In genomic region chr1:205375816-205376545, GRCh38 we compare ENCODE assay signal across 8 cellular contexts. TPM values are rescaled to one million over a fixed set of nuclear protein-coding genes. Genes with fewer than 3 reads are reported as not detected.
DNase-seq lines count a peak whose midpoint lies in the region; ATAC-seq, FAIRE-seq and TF ChIP-seq lines count a peak whose summit lies in the region.

No MANE protein-coding gene starts in this region.

- H3K27ac Mint-ChIP-seq in activated CD4-positive, alpha-beta T cell treated with anti-CD3 and anti-CD28 coated beads for 36 hours: no peak overlapping the region

- H3K9me3 Mint-ChIP-seq in activated CD4-positive, alpha-beta T cell treated with anti-CD3 and anti-CD28 coated beads for 36 hours (ENCODE audit: low read depth): no peaks in the 10 kb centered on the region

- no peak for FAIRE-seq in kidney (lab: Jason Lieb, UNC)

- no peaks in the 10 kb centered on the region for H3K79me1 ChIP-seq in trophoblast cell (ENCODE audit: low read length)

- H3K23ac ChIP-seq in trophoblast cell (ENCODE audit: low read length): no peak overlapping the region

- WGBS in esophagus, 2 donors: 30 to 34% methylated on average over 6 of the region's 6 CpGs
- WGBS in trophoblast cell (ENCODE audit: extremely low coverage, insufficient coverage, insufficient read length): no CpG with 5 or more reads among the region's 6 CpGs

- H2AK5ac ChIP-seq in trophoblast cell (ENCODE audit: low read length): no peak overlapping the region

- no peak overlapping the region for H4K8ac ChIP-seq in trophoblast cell (ENCODE audit: low read depth, low read length)

- no peak overlapping the region for H3K9ac ChIP-seq in HCT116 (ENCODE audit: low read length)
- no peak overlapping the region for H3K9ac ChIP-seq in trophoblast cell (ENCODE audit: low read length)
- no peak overlapping the region for H3K9ac ChIP-seq in kidney (ENCODE audit: low read length in 2 of 2)

- no peaks in the 10 kb centered on the region for H3K9me3 ChIP-seq in HCT116 (ENCODE audit: control insufficient read depth in 1 of 2, insufficient read depth in 1 of 2, low read depth in 1 of 2, low read length in 2 of 2)
- H3K9me3 ChIP-seq in esophagus (ENCODE audit: control insufficient read depth in 2 of 2, insufficient read depth in 1 of 2, low read depth in 1 of 2, low read length in 1 of 2): no peaks in the 10 kb centered on the region
- H3K9me3 ChIP-seq in trophoblast cell (ENCODE audit: insufficient read depth, low read depth, low read length): no peaks in the 10 kb centered on the region
- H3K9me3 ChIP-seq in kidney (ENCODE audit: control insufficient read depth in 1 of 2, low read length in 2 of 2): no peaks in the 10 kb centered on the region

- H3K79me2 ChIP-seq in HCT116 (ENCODE audit: insufficient read depth, low read length) (no peaks in the 10 kb centered on the region), trophoblast cell (ENCODE audit: control insufficient read depth, insufficient read depth, low read length, poor library complexity) (no peaks in the 10 kb centered on the region)

- peaks cover 7% of the 10 kb centered on the region for H3K27me3 Mint-ChIP-seq in activated CD4-positive, alpha-beta T cell treated with anti-CD3 and anti-CD28 coated beads for 36 hours

- no peak overlapping the region for H3K4ac ChIP-seq in trophoblast cell (ENCODE audit: low read depth, low read length)

- POLR2A ChIA-PET in HCT116 (lab: Charles Lee): no interaction called here
- POLR2A ChIA-PET in activated CD4-positive, alpha-beta T cell treated with anti-CD3 and anti-CD28 coated beads for 36 hours (lab: Charles Lee): no interaction called here

- no TSS peak for BruUV-seq in HCT116 (replicated peaks; lab: Mats Ljungman, UMichigan)

- no peak overlapping the region for H4K12ac ChIP-seq in trophoblast cell (ENCODE audit: low read depth, low read length)

- intact Hi-C loops in HCT116 (cut with micrococcal nuclease): no loop called here
- intact Hi-C loops in kidney (cut with DNase I): no loop called here
- intact Hi-C loops in activated CD4-positive, alpha-beta T cell treated with anti-CD3 and anti-CD28 coated beads for 36 hours (cut with DNase I, micrococcal nuclease): no loop called here

- no peak overlapping the region for H2BK120ac ChIP-seq in trophoblast cell (ENCODE audit: insufficient read depth, low read length, poor library complexity)

- no peak overlapping the region for H3K14ac ChIP-seq in trophoblast cell (ENCODE audit: low read length)

- no peak overlapping the region for H2BK12ac ChIP-seq in trophoblast cell (ENCODE audit: low read length)

- H3K4me2 ChIP-seq in HCT116 (ENCODE audit: low read length): peak overlapping the region; percentile 57
- peak overlapping the region; percentile 48 for H3K4me2 ChIP-seq in trophoblast cell (ENCODE audit: low read length)

- H3K27ac ChIP-seq in HCT116 (ENCODE audit: low read depth, low read length) (no peak overlapping the region), esophagus (ENCODE audit: low read depth in 2 of 2, low read length in 1 of 2) (peak overlapping the region; percentile 57 to 78), trophoblast cell (ENCODE audit: low read depth, low read length) (no peak overlapping the region), kidney (ENCODE audit: low read depth in 2 of 2, low read length in 2 of 2) (no peak overlapping the region)

- H3K4me3 ChIP-seq in HCT116 (replicated peaks in 1 of 2; ENCODE audit: low read depth in 1 of 2, low read length in 2 of 2) (no peak overlapping the region), esophagus (ENCODE audit: low read depth in 1 of 2, low read length in 2 of 2) (no peak overlapping the region), trophoblast cell (ENCODE audit: low read depth, low read length) (no peak overlapping the region), kidney (ENCODE audit: low read length in 2 of 2) (no peak overlapping the region)

- no peaks in the 10 kb centered on the region for H3K36me3 Mint-ChIP-seq in activated CD4-positive, alpha-beta T cell treated with anti-CD3 and anti-CD28 coated beads for 36 hours (ENCODE audit: low read depth)

- no peaks in the 10 kb centered on the region for H3K9me2 ChIP-seq in HCT116 (ENCODE audit: insufficient read depth)

- ATAC-seq in HCT116 (peak; percentile 80), HG02870 (IDR thresholded peaks at IDR 0.05; ENCODE audit: unreplicated experiment) (no peak), HG02798 (IDR thresholded peaks at IDR 0.05; ENCODE audit: poor library complexity, unreplicated experiment) (no peak)
- no peak for ATAC-seq in activated CD4-positive, alpha-beta T cell treated with anti-CD3 and anti-CD28 coated beads for 36 hours

- no peak overlapping the region for H3K18ac ChIP-seq in trophoblast cell (ENCODE audit: low read length)

- TF ChIP-seq CTCF in HCT116 (IDR thresholded peaks at IDR 0.05 in 2 of 3, conservative IDR thresholded peaks at IDR 0.05 in 1 of 3; ENCODE audit: borderline replicate concordance in 1 of 3, insufficient read depth in 1 of 3, low read depth in 2 of 3, low read length in 2 of 3): no peak
- no peak for TF ChIP-seq CTCF in kidney (IDR thresholded peaks at IDR 0.05; ENCODE audit: borderline replicate concordance, extremely low read depth, insufficient read depth)

- CTCF ChIA-PET in HCT116 (lab: Charles Lee): interaction anchor here (0.6 to 1.8 kb wide), 5 partner anchors 22 to 282 kb away, joined by 3 to 6 read pairs (median 3); no protein-coding TSS in a partner anchor
- CTCF ChIA-PET in activated CD4-positive, alpha-beta T cell treated with anti-CD3 and anti-CD28 coated beads for 36 hours (lab: Charles Lee): interaction anchor here (0.6 to 1.9 kb wide), 5 partner anchors 22 to 132 kb away, joined by 3 to 7 read pairs (median 3); no protein-coding TSS in a partner anchor

- no peak overlapping the region for H4K91ac ChIP-seq in trophoblast cell (ENCODE audit: low read depth, low read length)

- peak overlapping the region; percentile 66 for H2AFZ ChIP-seq in HCT116 (ENCODE audit: low read depth, low read length, poor library complexity, severe bottlenecking)
- H2AFZ ChIP-seq in trophoblast cell (ENCODE audit: insufficient read depth, low read length, poor library complexity): no peak overlapping the region

- H4K20me1 ChIP-seq in HCT116 (ENCODE audit: insufficient read depth): no peaks in the 10 kb centered on the region

- no peaks in the 10 kb centered on the region for H3K27me3 ChIP-seq in HCT116 (ENCODE audit: insufficient read depth, low read length)
- no peaks in the 10 kb centered on the region for H3K27me3 ChIP-seq in esophagus (ENCODE audit: control insufficient read depth in 1 of 2, insufficient read depth in 2 of 2, low read length in 2 of 2)
- no peaks in the 10 kb centered on the region for H3K27me3 ChIP-seq in trophoblast cell (ENCODE audit: insufficient read depth, low read length)

- no peaks in the 10 kb centered on the region for H3K36me3 ChIP-seq in HCT116 (ENCODE audit: control insufficient read depth in 1 of 2, insufficient read depth in 2 of 2, low read length in 2 of 2)
- no peaks in the 10 kb centered on the region for H3K36me3 ChIP-seq in esophagus (ENCODE audit: control insufficient read depth in 2 of 2, insufficient read depth in 2 of 2, low read length in 1 of 2)
- no peaks in the 10 kb centered on the region for H3K36me3 ChIP-seq in trophoblast cell (ENCODE audit: control insufficient read depth in 1 of 2, insufficient read depth in 2 of 2, low read length in 2 of 2)
- H3K36me3 ChIP-seq in kidney (ENCODE audit: control insufficient read depth in 1 of 2, insufficient read depth in 2 of 2, low read length in 2 of 2): no peaks in the 10 kb centered on the region

- H3K4me1 ChIP-seq in HCT116 (ENCODE audit: control insufficient read depth in 1 of 2, insufficient read depth in 2 of 2, low read length in 2 of 2) (peaks cover 30 to 39% of the 10 kb centered on the region in 2 experiments), esophagus (ENCODE audit: control insufficient read depth in 2 of 2, insufficient read depth in 2 of 2, low read length in 1 of 2) (peaks cover 2 to 8% of the 10 kb centered on the region in 2 donors), trophoblast cell (ENCODE audit: control insufficient read depth in 1 of 2, insufficient read depth in 2 of 2, low read length in 2 of 2) (peaks cover 4 to 13% of the 10 kb centered on the region in 2 experiments), kidney (ENCODE audit: control insufficient read depth in 1 of 2, insufficient read depth in 1 of 2, low read depth in 1 of 2, low read length in 2 of 2) (no peaks in the 10 kb centered on the region)

- no peak overlapping the region for H3K4me3 Mint-ChIP-seq in activated CD4-positive, alpha-beta T cell treated with anti-CD3 and anti-CD28 coated beads for 36 hours

- no peak overlapping the region for H2BK5ac ChIP-seq in trophoblast cell (ENCODE audit: low read depth, low read length, poor library complexity)

- no peak for TF ChIP-seq RAD21 in HCT116 (IDR thresholded peaks at IDR 0.05; ENCODE audit: low read depth)

- TF ChIP-seq POLR2A in HCT116 (IDR thresholded peaks at IDR 0.05; ENCODE audit: borderline replicate concordance, extremely low read depth, insufficient read depth, insufficient read length): no peak

- RAD21 ChIA-PET in HCT116 (lab: Charles Lee; ENCODE audit: low non-redundant PET in 1 of 2, low total read pairs in 2 of 2, uncharacterized antibody in 2 of 2, unreplicated experiment in 2 of 2): interaction anchor here in 1 of 2 experiments (0.7 kb wide), 1 partner anchor 8 kb away, joined by 4 read pairs; no protein-coding TSS in a partner anchor

- H3K4me1 Mint-ChIP-seq in activated CD4-positive, alpha-beta T cell treated with anti-CD3 and anti-CD28 coated beads for 36 hours: peaks cover 20% of the 10 kb centered on the region

- DNase-seq in HCT116 (ENCODE audit: low read depth, low spot score): peak; percentile 16
- peak; percentile 91 for DNase-seq in NCI-H69 (lab: John Stamatoyannopoulos, UW)
- DNase-seq in trophoblast cell: peak in 1 of 2 donors; percentile 36
- no peak for DNase-seq in kidney
- no peak for DNase-seq in activated CD4-positive, alpha-beta T cell treated with anti-CD3 and anti-CD28 coated beads for 36 hours

RNA-seq across cellular contexts. Expression of gene KLHDC8A, which starts 19.3 kb away (rescaled TPM):
- total RNA-seq in HCT116 (2021; ENCODE audit: unreplicated experiment) (0.49 TPM), kidney (not detected)
- 0.17 TPM in 2 replicates for polyA plus RNA-seq in HCT116 (2012)
- polyA plus RNA-seq in esophagus (1 to 10 TPM; 5.5 to 8.0 TPM), kidney (ENCODE audit: insufficient read depth, low read depth, low replicate concordance) (not detected)
- 3.6 TPM in 2 replicates for polyA plus RNA-seq in trophoblast cell (2013)
- total RNA-seq in activated CD4-positive, alpha-beta T cell treated with anti-CD3 and anti-CD28 coated beads for 36 hours: not detected

RNA-seq across cellular contexts. Expression of gene LEMD1, which starts 45.9 kb away (rescaled TPM):
- total RNA-seq in HCT116 (2021; ENCODE audit: unreplicated experiment) (11.9 TPM), kidney (6.5 TPM)
- polyA plus RNA-seq in HCT116 (2012): 14.9 and 21.8 TPM in 2 replicates
- polyA plus RNA-seq in esophagus (under 1 TPM; 0.78 to 0.81 TPM), kidney (ENCODE audit: insufficient read depth, low read depth, low replicate concordance) (not detected)
- polyA plus RNA-seq in trophoblast cell (2013): 6.4 and 6.5 TPM in 2 replicates
- total RNA-seq in activated CD4-positive, alpha-beta T cell treated with anti-CD3 and anti-CD28 coated beads for 36 hours: under 1 TPM; 0.66 to 0.79 TPM

RNA-seq across cellular contexts. Expression of gene NUAK2, which starts 54.4 kb away (rescaled TPM):
- total RNA-seq in HCT116 (2021; ENCODE audit: unreplicated experiment) (3.0 TPM), kidney (19.4 TPM)
- 1.4 and 1.5 TPM in 2 replicates for polyA plus RNA-seq in HCT116 (2012)
- polyA plus RNA-seq in esophagus (10 to 100 TPM; 14.7 to 28.3 TPM), kidney (ENCODE audit: insufficient read depth, low read depth, low replicate concordance) (15.1 TPM)
- 20.4 and 22.1 TPM in 2 replicates for polyA plus RNA-seq in trophoblast cell (2013)
- 1 to 10 TPM; 2.3 to 2.7 TPM for total RNA-seq in activated CD4-positive, alpha-beta T cell treated with anti-CD3 and anti-CD28 coated beads for 36 hours

Comparison
In these comparisons a context has a peak if more than half of its experiments do, and no peak if none do; other contexts are left out.
1. DNase-seq: peak in HCT116 (single experiment) and NCI-H69 (single experiment); none in kidney (single experiment) and activated CD4-positive, alpha-beta T cell treated with anti-CD3 and anti-CD28 coated beads for 36 hours (single experiment).
2. H3K27ac ChIP-seq: peak in esophagus (2 of 2); none in HCT116 (single experiment), trophoblast cell (single experiment) and kidney (0 of 2).